ENCODE assay signal across 9 cellular contexts in genomic region chr4:38493068-38493467, GRCh38.
"Had no signal": no experiment of that assay in that cellular context is flagged by ENCODE, and none has a peak within 500 bp of the region (broad histone marks: within the 10 kb centered on the region; RNA-seq: fewer than 3 reads in every experiment).

No MANE protein-coding gene starts in this region.

- H3K4me1 Mint-ChIP-seq: IgD-negative memory B cell had no signal

- H3K9me3 Mint-ChIP-seq: GM23338, H9, HFFc6, IgD-negative memory B cell had no signal

- H3K4me3 Mint-ChIP-seq: GM23338, H9, HFFc6, IgD-negative memory B cell had no signal

- DNase-seq: H9, HCEC 1CT, HFFc6, KG1 had no signal

- H2AFZ ChIP-seq: GM23338 had no signal

- H3K4me2 ChIP-seq: GM23338 had no signal

- ATAC-seq: GM23338 had no signal

- H3K36me3 Mint-ChIP-seq: IgD-negative memory B cell had no signal

- H3K27ac Mint-ChIP-seq: GM23338, H9, HFFc6, IgD-negative memory B cell had no signal

- H3K4me3 ChIP-seq: GM23338 had no signal

- FAIRE-seq: H1, H54, HTR-8/SVneo had no signal
